In genomic region chr20:31665753-31666152, GRCh38 we compare ENCODE assay signal across 12 cellular contexts. TPM values are rescaled to one million over a fixed set of nuclear protein-coding genes. Genes with fewer than 3 reads are reported as not detected.
A peak's percentile ranks its signal among the peaks of the same experiment; 100 is the strongest.
DNase-seq lines count a peak whose midpoint lies in the region; ATAC-seq and TF ChIP-seq lines count a peak whose summit lies in the region.
"Had no signal": no experiment of that assay in that cellular context is flagged by ENCODE, and none has a peak within 500 bp of the region (broad histone marks: within the 10 kb centered on the region; RNA-seq: fewer than 3 reads in every experiment).

No MANE protein-coding gene starts in this region.

- peak in 1 of 5 donors; percentile 16 for DNase-seq in heart left ventricle
- no peak for DNase-seq in left cardiac atrium
- no peak for DNase-seq in adipocyte (ENCODE audit: low read depth)
- no peak for DNase-seq in transverse colon
- no peak for DNase-seq in NCI-H2196 (lab: John Stamatoyannopoulos, UW; ENCODE audit: unreplicated experiment)
- DNase-seq in posterior cingulate gyrus, result no peak
- DNase-seq: activated T-cell treated with anti-CD3 and anti-CD28 coated beads, Interleukin-2, amount 50 U/mL, for 48 hours; AML-193; stimulated activated CD4-positive, alpha-beta T cell treated with anti-CD3 and anti-CD28 coated beads, Interleukin-2, amount 100 ng/mL, for 24 hours had no signal

- H3K9me3 ChIP-seq in heart left ventricle (no peaks in the 10 kb centered on the region), adipocyte (ENCODE audit: control insufficient read depth, low read length) (no peaks in the 10 kb centered on the region), mucosa of rectum (ENCODE audit: control insufficient read depth in 2 of 2, low read length in 2 of 2) (no peaks in the 10 kb centered on the region), transverse colon (no peaks in the 10 kb centered on the region)
- H3K9me3 ChIP-seq: HAP-1 had no signal

- peaks cover 0 to 44% (median 21%) of the 10 kb centered on the region in 9 donors for H3K36me3 ChIP-seq in heart left ventricle
- H3K36me3 ChIP-seq in adipocyte (ENCODE audit: control insufficient read depth, insufficient read depth, low read length, severe bottlenecking), result peaks cover 39% of the 10 kb centered on the region
- peaks cover 15 to 17% of the 10 kb centered on the region in 2 donors for H3K36me3 ChIP-seq in mucosa of rectum (ENCODE audit: control insufficient read depth in 2 of 2, insufficient read depth in 2 of 2, low read length in 2 of 2)
- peaks cover 0 to 7% (median 0%) of the 10 kb centered on the region in 4 donors for H3K36me3 ChIP-seq in transverse colon

- TF ChIP-seq POLR2A in heart left ventricle (IDR thresholded peaks at IDR 0.05) (no peak), transverse colon (IDR thresholded peaks at IDR 0.05) (no peak)

- H3K27me3 ChIP-seq in heart left ventricle (no peaks in the 10 kb centered on the region), adipocyte (replicated peaks; ENCODE audit: control insufficient read depth, insufficient read depth, low read length) (no peaks in the 10 kb centered on the region), mucosa of rectum (ENCODE audit: control insufficient read depth in 2 of 2, insufficient read depth in 2 of 2, low read length in 2 of 2) (no peaks in the 10 kb centered on the region), transverse colon (no peaks in the 10 kb centered on the region)

- no peak overlapping the region for H3K4me3 ChIP-seq in heart left ventricle
- H3K4me3 ChIP-seq in adipocyte (ENCODE audit: low read length), result no peak overlapping the region
- H3K4me3 ChIP-seq in mucosa of rectum (ENCODE audit: low read length in 2 of 2), result no peak overlapping the region
- H3K4me3 ChIP-seq in transverse colon, result no peak overlapping the region
- H3K4me3 ChIP-seq: HAP-1 had no signal

- TF ChIP-seq CTCF in heart left ventricle (IDR thresholded peaks at IDR 0.05) (no peak), transverse colon (IDR thresholded peaks at IDR 0.05) (no peak)

- intact Hi-C loops in heart left ventricle (cut with DNase I), result loop anchor here in 2 of 10 donors (10.0 kb wide), 2 partner anchors 149 to 159 kb away; partner anchors contain the start of gene MYLK2 (in 1 of the 2)
- intact Hi-C loops in left cardiac atrium (cut with DNase I), result loop anchor here in 1 of 2 donors (10.0 kb wide), 1 partner anchor 169 kb away; no protein-coding TSS in a partner anchor
- intact Hi-C loops in transverse colon (cut with DNase I; ENCODE audit: low total_unique reads), result no loop called here
- intact Hi-C loops in posterior cingulate gyrus (cut with DNase I), result no loop called here

- WGBS in heart left ventricle, 4 donors, result 93 to 98% (median 96%) methylated on average over 10 of the region's 10 CpGs
- WGBS in transverse colon (ENCODE audit: low coverage in 1 of 2), 2 donors, result 94% methylated on average over 10 of the region's 10 CpGs; no CpG with 5 or more reads in 1 of the 2 donors

- TF ChIP-seq EP300 in transverse colon (IDR thresholded peaks at IDR 0.05; ENCODE audit: low read depth), result no peak

- H3K27ac ChIP-seq in heart left ventricle (peak overlapping the region in 11 of 12 donors; percentile 28 to 96 (median 88)), mucosa of rectum (ENCODE audit: low read depth in 2 of 2, low read length in 2 of 2) (peak overlapping the region; percentile 88 to 92), transverse colon (peak overlapping the region; percentile 86 to 88 (median 86))

- in situ Hi-C loops in transverse colon (cut with MboI; ENCODE audit: low pct_ligation_motif_present in 1 of 4, low pct_unique_long_range_greater_than_20kb in 1 of 4, low sequenced_read_pairs in 3 of 4), result no loop called here

- peak overlapping the region; percentile 65 for H3K9ac ChIP-seq in adipocyte (ENCODE audit: low read length)
- H3K9ac ChIP-seq in mucosa of rectum (ENCODE audit: low read depth in 1 of 2, low read length in 2 of 2), result peak overlapping the region in 1 of 2 donors; percentile 49

- H3K4me1 ChIP-seq in heart left ventricle (peaks cover 39 to 92% (median 83%) of the 10 kb centered on the region in 12 donors), adipocyte (ENCODE audit: control insufficient read depth, insufficient read depth, low read length) (peaks cover 71% of the 10 kb centered on the region), mucosa of rectum (ENCODE audit: control insufficient read depth in 2 of 2, insufficient read depth in 2 of 2, low read length in 2 of 2) (peaks cover 69 to 74% of the 10 kb centered on the region in 2 donors), transverse colon (peaks cover 51 to 96% (median 74%) of the 10 kb centered on the region in 4 donors)

- no peak for ATAC-seq in heart left ventricle
- no peak for ATAC-seq in left cardiac atrium
- no peak for ATAC-seq in activated CD4-positive, CD25-positive, alpha-beta regulatory T cell treated with anti-CD3 and anti-CD28 coated beads, Interleukin-2, amount 50 U/mL, for 24 hours

RNA-seq across cellular contexts. Expression of gene COX4I2, which starts 28.0 kb away (rescaled TPM):
- 10 to 100 TPM in 5 of 9 donors, 1 to 10 TPM in 4; 5.7 to 29.4 (median 10.6) TPM for total RNA-seq in heart left ventricle
- polyA plus RNA-seq in heart left ventricle, result 10 to 100 TPM; 13.6 to 42.8 TPM
- total RNA-seq in left cardiac atrium, result 10 to 100 TPM; 11.4 to 12.6 TPM
- not detected for total RNA-seq in transverse colon

RNA-seq across cellular contexts. Expression of gene BCL2L1, which starts 56.9 kb away (rescaled TPM):
- total RNA-seq in heart left ventricle, result 100 to 1,000 TPM in 1 of 9 donors, 10 to 100 TPM in 8; 32.2 to 176 (median 62.6) TPM
- 100 to 1,000 TPM in 1 of 2 donors, 10 to 100 TPM in 1; 43.1 to 217 TPM for polyA plus RNA-seq in heart left ventricle
- 10 to 100 TPM; 45.1 to 79.8 TPM for total RNA-seq in left cardiac atrium
- 100 to 1,000 TPM in 3 of 4 donors, 10 to 100 TPM in 1; 98.6 to 151 (median 107) TPM for total RNA-seq in transverse colon

Comparison
In these comparisons a context has a peak if more than half of its experiments do, and no peak if none do; other contexts are left out.
1. RNA of gene COX4I2, which starts 28.0 kb away (total RNA-seq): 11.4 to 12.6 TPM in left cardiac atrium and 5.7 to 29.4 TPM in heart left ventricle; not detected in transverse colon; every median in the first group is over 4 times any median in the second.
2. Peak in every context shown above with its lines, with median percentiles within 50 percentile points of each other: H3K27ac ChIP-seq.